In genomic region chr6:31660224-31660997, GRCh38 we compare ENCODE assay signal across 8 cellular contexts.
DNase-seq lines count a peak whose midpoint lies in the region; ATAC-seq lines count a peak whose summit lies in the region.

A gene with protein sequence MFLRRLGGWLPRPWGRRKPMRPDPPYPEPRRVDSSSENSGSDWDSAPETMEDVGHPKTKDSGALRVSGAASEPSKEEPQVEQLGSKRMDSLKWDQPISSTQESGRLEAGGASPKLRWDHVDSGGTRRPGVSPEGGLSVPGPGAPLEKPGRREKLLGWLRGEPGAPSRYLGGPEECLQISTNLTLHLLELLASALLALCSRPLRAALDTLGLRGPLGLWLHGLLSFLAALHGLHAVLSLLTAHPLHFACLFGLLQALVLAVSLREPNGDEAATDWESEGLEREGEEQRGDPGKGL (minus strand): TSS chr6:31660778. CDS start chr6:31659947, 831 bp downstream.

- ATAC-seq in HG02885 (IDR thresholded peaks at IDR 0.05; ENCODE audit: poor library complexity, unreplicated experiment) (peak; percentile 54), HG02840 (IDR thresholded peaks at IDR 0.05; ENCODE audit: low FRiP score, unreplicated experiment) (no peak)

- peak; percentile 45 for DNase-seq in GM04504 (ENCODE audit: low read depth)
- DNase-seq in NCI-H226: peak; percentile 69
- DNase-seq in activated CD4-positive, CD25-positive, alpha-beta regulatory T cell treated with anti-CD3 and anti-CD28 coated beads, Interleukin-2, amount 50 U/mL, for 16 hours (ENCODE audit: low read depth, low spot score): peak; percentile 50
- peak; percentile 62 for DNase-seq in central memory CD4-positive, alpha-beta T cell
- peak; percentile 88 for DNase-seq in islet precursor cell
- peak; percentile 73 for DNase-seq in stimulated activated CD4-positive, alpha-beta T cell treated with anti-CD3 and anti-CD28 coated beads, Interleukin-12 subunit alpha, Interleukin-12 subunit beta, amount 100 ng/mL, for 4 hours
